Comparison of ENCODE assay signal across 8 cellular contexts in the genomic region with DNA sequence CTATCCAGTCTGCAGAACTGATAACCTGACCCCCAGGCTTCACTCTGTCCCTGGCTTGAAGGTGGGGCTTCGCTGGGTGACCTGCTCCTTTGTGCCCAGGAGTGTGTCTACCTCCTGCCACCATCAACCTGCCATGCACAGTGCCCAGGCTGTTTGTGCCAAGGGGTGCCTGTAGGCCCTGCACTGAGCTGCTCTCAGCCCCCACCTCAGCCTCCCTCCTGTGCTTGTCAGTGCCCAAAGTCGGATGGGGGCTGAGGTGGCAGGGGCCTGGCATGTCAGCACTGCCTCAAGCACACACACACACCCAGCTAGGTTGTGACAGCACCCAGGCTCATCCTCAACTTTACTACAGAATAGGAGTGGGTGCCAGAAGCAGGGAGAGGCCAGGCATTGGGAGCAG.
"Had no signal": no experiment of that assay in that cellular context is flagged by ENCODE, and none has a peak within 500 bp of the region (broad histone marks: within the 10 kb centered on the region; RNA-seq: fewer than 3 reads in every experiment).

No MANE protein-coding gene starts in this region.

- ATAC-seq: K562 had no signal

- DNase-seq: GM23248, GOT3, H7, HCEC 1CT, IMR-90, KG1 had no signal

- FAIRE-seq: HTR-8/SVneo, K562 had no signal

- H3K9ac ChIP-seq: GM23248 had no signal

- H3K4me3 ChIP-seq: GM23248, K562 had no signal

- H3K27ac ChIP-seq: GM23248 had no signal
